16 cellular contexts compared by ENCODE assay signal in the genomic region with DNA sequence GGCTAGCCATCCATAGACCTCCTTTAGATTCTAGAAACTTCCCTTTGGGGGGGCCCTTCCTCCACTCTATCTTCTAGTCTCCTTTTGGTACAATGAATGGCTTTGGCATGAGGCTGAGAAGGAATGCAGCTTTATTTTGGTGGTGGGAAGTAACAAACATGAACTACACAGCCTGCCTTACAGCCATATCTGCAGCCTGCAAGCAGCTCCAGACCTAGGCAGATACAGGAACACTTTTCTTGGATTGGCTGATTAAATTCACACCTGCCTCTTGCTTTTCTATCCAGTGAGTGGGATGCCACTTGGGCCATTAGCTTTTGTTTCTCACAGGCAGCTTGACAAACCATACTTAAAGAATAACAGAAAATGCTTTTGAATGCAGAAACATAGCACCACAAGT.
"Had no signal": no experiment of that assay in that cellular context is flagged by ENCODE, and none has a peak within 500 bp of the region (broad histone marks: within the 10 kb centered on the region; RNA-seq: fewer than 3 reads in every experiment).

No MANE protein-coding gene starts in this region.

- H3K9me3 ChIP-seq: breast epithelium, mucosa of descending colon, tibial nerve, uterus had no signal

- H3K4me3 Mint-ChIP-seq: naive thymus-derived CD4-positive, alpha-beta T cell; stimulated activated naive B cell treated with anti-CD40 and anti-IgM and Interleukin-4, amounts not matched to agents 10 μg/mL and 1 μg/mL and 100 μg/mL, for 72 hours had no signal

- H3K4me1 ChIP-seq: breast epithelium, uterus had no signal

- H3K27me3 Mint-ChIP-seq: stimulated activated naive B cell treated with anti-CD40 and anti-IgM and Interleukin-4, amounts not matched to agents 10 μg/mL and 1 μg/mL and 100 μg/mL, for 72 hours had no signal

- H3K27ac ChIP-seq: breast epithelium, hepatocyte, tibial nerve, uterus had no signal

- H2AFZ ChIP-seq: hepatocyte had no signal

- ATAC-seq: left lobe of liver; naive thymus-derived CD4-positive, alpha-beta T cell; stimulated activated naive B cell treated with anti-CD40 and anti-IgM and Interleukin-4, amounts not matched to agents 10 μg/mL and 1 μg/mL and 100 μg/mL, for 72 hours had no signal

- H3K27ac Mint-ChIP-seq: naive thymus-derived CD4-positive, alpha-beta T cell; stimulated activated naive B cell treated with anti-CD40 and anti-IgM and Interleukin-4, amounts not matched to agents 10 μg/mL and 1 μg/mL and 100 μg/mL, for 72 hours had no signal

- H3K4me2 ChIP-seq: hepatocyte had no signal

- H3K9me3 Mint-ChIP-seq: naive thymus-derived CD4-positive, alpha-beta T cell; stimulated activated naive B cell treated with anti-CD40 and anti-IgM and Interleukin-4, amounts not matched to agents 10 μg/mL and 1 μg/mL and 100 μg/mL, for 72 hours had no signal

- H3K36me3 Mint-ChIP-seq: naive thymus-derived CD4-positive, alpha-beta T cell; stimulated activated naive B cell treated with anti-CD40 and anti-IgM and Interleukin-4, amounts not matched to agents 10 μg/mL and 1 μg/mL and 100 μg/mL, for 72 hours had no signal

- H3K36me3 ChIP-seq: breast epithelium, tibial nerve, uterus had no signal

- H3K4me3 ChIP-seq: breast epithelium, hepatocyte, mucosa of descending colon, tibial nerve, uterus had no signal

- H3K27me3 ChIP-seq: breast epithelium, hepatocyte, tibial nerve, uterus had no signal

- DNase-seq: activated CD4-positive, alpha-beta T cell treated with anti-CD3 and anti-CD28 coated beads for 48 hours; activated CD8-positive, alpha-beta memory T cell treated with anti-CD3 and anti-CD28 coated beads, Interleukin-2, amount 50 U/mL, for 48 hours; activated naive CD4-positive, alpha-beta T cell; anterior cingulate cortex; mammary epithelial cell; mucosa of descending colon; naive thymus-derived CD4-positive, alpha-beta T cell; stimulated activated CD4-positive, alpha-beta T cell treated with anti-CD3 and anti-CD28 coated beads, Interleukin-15, amount 100 ng/mL, for 24 hours; stimulated activated CD4-positive, alpha-beta T cell treated with anti-CD3 and anti-CD28 coated beads, Interleukin-4, amount 100 ng/mL, for 1 hour; stimulated activated naive B cell treated with anti-CD40 and anti-IgM and Interleukin-4, amounts not matched to agents 10 μg/mL and 1 μg/mL and 100 μg/mL, for 72 hours; T-helper 2 cell; uterus had no signal
